Comparison of ENCODE assay signal across 8 cellular contexts in the genomic region with DNA sequence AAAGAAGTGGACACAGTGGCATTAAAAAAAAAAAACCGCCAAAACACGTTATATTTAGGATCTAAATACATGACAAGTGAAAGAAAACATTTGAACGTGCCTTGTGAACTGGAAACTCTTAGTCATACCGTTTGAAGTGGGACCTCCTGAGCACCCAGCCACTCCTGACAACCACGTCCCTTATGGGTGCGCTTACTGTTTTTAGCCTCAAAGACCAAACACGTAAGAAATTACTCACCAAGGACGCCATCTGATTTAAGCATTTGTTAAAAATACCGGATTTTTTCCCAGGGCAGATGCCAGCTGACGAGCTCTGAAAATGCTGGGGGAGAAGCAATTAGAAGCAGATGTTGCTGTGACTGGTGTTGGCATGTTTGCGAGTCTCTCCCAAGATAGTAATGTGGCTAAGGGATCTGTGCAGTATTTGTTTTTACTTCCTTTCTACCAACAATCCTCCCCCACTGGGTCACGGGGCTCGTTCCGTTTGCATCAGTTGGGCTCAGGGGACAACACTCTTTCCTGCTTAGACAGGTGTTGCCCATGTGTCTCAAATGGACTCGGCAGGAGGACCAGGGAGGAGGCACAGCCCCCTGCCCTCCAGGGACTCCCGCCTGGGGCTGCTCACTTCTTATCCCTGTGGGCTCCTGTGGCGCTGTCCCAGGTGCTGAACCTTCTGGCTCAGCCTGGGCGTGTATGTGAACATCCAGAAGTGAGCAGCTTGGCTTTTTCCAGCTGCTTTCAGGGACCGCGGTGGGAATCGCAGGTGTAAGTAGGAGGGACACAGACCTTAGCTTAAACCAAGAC.
DNase-seq lines count a peak whose midpoint lies in the region; ATAC-seq and TF ChIP-seq lines count a peak whose summit lies in the region.

No MANE protein-coding gene starts in this region.

- H3K4me3 ChIP-seq in fibroblast of the aortic adventitia (ENCODE audit: low read depth, low read length), result no peak overlapping the region

- DNase-seq in ACHN, result peak; percentile 48
- peak; percentile 12 for DNase-seq in NCI-H748 treated with DMSO at 0.1 percent for 48 hours (lab: John Stamatoyannopoulos, UW)
- DNase-seq in activated CD8-positive, alpha-beta memory T cell treated with anti-CD3 and anti-CD28 coated beads, Interleukin-2, amount 50 U/mL, for 48 hours, result peak; percentile 86
- DNase-seq in fibroblast of the aortic adventitia (ENCODE audit: low read depth), result peak; percentile 67
- DNase-seq in renal cortical epithelial cell (ENCODE audit: low read depth), result peak; percentile 25

- no peak for TF ChIP-seq CTCF in fibroblast of the aortic adventitia (IDR thresholded peaks at IDR 0.05; ENCODE audit: insufficient read depth, low read length)

- in situ Hi-C loops in ACHN (cut with HindIII; ENCODE audit: low pct_ligation_motif_present, low pct_unique_long_range_greater_than_20kb, low sequenced_read_pairs), result no loop called here

- peak; percentile 61 for ATAC-seq in GM18858 (IDR thresholded peaks at IDR 0.05; ENCODE audit: unreplicated experiment)
- peak; percentile 67 for ATAC-seq in HG03342 (IDR thresholded peaks at IDR 0.05; ENCODE audit: unreplicated experiment)
- no peak for ATAC-seq in HG03571 (IDR thresholded peaks at IDR 0.05; ENCODE audit: unreplicated experiment)

Comparison
In these comparisons a context has a peak if more than half of its experiments do, and no peak if none do; other contexts are left out.
1. DNase-seq: peak in every context shown above with its lines; median percentile 86 in activated CD8-positive, alpha-beta memory T cell treated with anti-CD3 and anti-CD28 coated beads, Interleukin-2, amount 50 U/mL, for 48 hours; 67 in fibroblast of the aortic adventitia; 48 in ACHN; 25 in renal cortical epithelial cell; 12 in NCI-H748 treated with DMSO at 0.1 percent for 48 hours.